Comparison of ENCODE assay signal across 26 cellular contexts in genomic region chr1:43419627-43420425, GRCh38.
"Had no signal": no experiment of that assay in that cellular context is flagged by ENCODE, and none has a peak within 500 bp of the region (broad histone marks: within the 10 kb centered on the region; RNA-seq: fewer than 3 reads in every experiment).

No MANE protein-coding gene starts in this region.

- H3K9me3 ChIP-seq: adrenal gland, body of pancreas, gastroesophageal sphincter, right atrium auricular region, transverse colon had no signal

- H3K4me2 ChIP-seq: smooth muscle cell had no signal

- H3K4me3 ChIP-seq: adrenal gland, body of pancreas, cardiac muscle cell, coronary artery, dorsolateral prefrontal cortex, gastroesophageal sphincter, right atrium auricular region, smooth muscle cell, transverse colon had no signal

- H3K9ac ChIP-seq: parathyroid adenoma had no signal

- H3K27me3 Mint-ChIP-seq: activated T-helper 17 cell treated with anti-CD3 and anti-CD28 coated beads, Interleukin-2, amount 50 U/mL, for 72 hours; naive thymus-derived CD4-positive, alpha-beta T cell had no signal

- H3K27ac ChIP-seq: adrenal gland, body of pancreas, cardiac muscle cell, coronary artery, dorsolateral prefrontal cortex, gastroesophageal sphincter, parathyroid adenoma, right atrium auricular region, transverse colon had no signal

- H3K9me3 Mint-ChIP-seq: activated naive CD4-positive, alpha-beta T cell treated with anti-CD3 and anti-CD28 coated beads, Interleukin-2, amount 50 U/mL, for 72 hours; activated T-helper 17 cell treated with anti-CD3 and anti-CD28 coated beads, Interleukin-2, amount 50 U/mL, for 72 hours; naive thymus-derived CD4-positive, alpha-beta T cell; WTC11 had no signal

- H3K27ac Mint-ChIP-seq: activated naive CD4-positive, alpha-beta T cell treated with anti-CD3 and anti-CD28 coated beads, Interleukin-2, amount 50 U/mL, for 72 hours; activated T-helper 17 cell treated with anti-CD3 and anti-CD28 coated beads, Interleukin-2, amount 50 U/mL, for 72 hours; naive thymus-derived CD4-positive, alpha-beta T cell; WTC11 had no signal

- ATAC-seq: activated naive CD4-positive, alpha-beta T cell treated with anti-CD3 and anti-CD28 coated beads, Interleukin-2, amount 50 U/mL, for 72 hours; activated T-helper 17 cell treated with anti-CD3 and anti-CD28 coated beads, Interleukin-2, amount 50 U/mL, for 72 hours; body of pancreas; gastroesophageal sphincter; left cardiac atrium; naive thymus-derived CD4-positive, alpha-beta T cell; WTC11 had no signal

- H3K79me2 ChIP-seq: parathyroid adenoma had no signal

- H3K36me3 Mint-ChIP-seq: activated naive CD4-positive, alpha-beta T cell treated with anti-CD3 and anti-CD28 coated beads, Interleukin-2, amount 50 U/mL, for 72 hours had no signal

- H2AFZ ChIP-seq: parathyroid adenoma had no signal

- H3K27me3 ChIP-seq: adrenal gland, body of pancreas, cardiac muscle cell, dorsolateral prefrontal cortex, gastroesophageal sphincter, right atrium auricular region, transverse colon had no signal

- H3K4me3 Mint-ChIP-seq: activated T-helper 17 cell treated with anti-CD3 and anti-CD28 coated beads, Interleukin-2, amount 50 U/mL, for 72 hours; naive thymus-derived CD4-positive, alpha-beta T cell; WTC11 had no signal

- DNase-seq: activated CD8-positive, alpha-beta memory T cell treated with anti-CD3 and anti-CD28 coated beads for 24 hours; activated gamma-delta T cell treated with Interleukin-2 at 50 U/mL for 16 hours; adrenal gland; body of pancreas; dorsolateral prefrontal cortex; effector memory CD4-positive, alpha-beta T cell; erythroblast; hippocampal formation; left cardiac atrium; midbrain; naive thymus-derived CD4-positive, alpha-beta T cell; nucleus accumbens; stimulated activated CD4-positive, alpha-beta T cell treated with anti-CD3 and anti-CD28 coated beads, Interleukin-1b, Interleukin-23, amount 100 ng/mL, for 48 hours; stimulated activated naive CD4-positive, alpha-beta T cell treated with Interleukin-2 at 50 U/mL for 16 hours; T-helper 2 cell; transverse colon had no signal

- H3K4me1 ChIP-seq: adrenal gland, body of pancreas, gastroesophageal sphincter, parathyroid adenoma, right atrium auricular region, transverse colon had no signal

- FAIRE-seq: keratinocyte had no signal
